10 cellular contexts compared by ENCODE assay signal in genomic region chr17:1043601-1044251, GRCh38. TPM values are rescaled to one million over a fixed set of nuclear protein-coding genes. Genes with fewer than 3 reads are reported as not detected.
A peak's percentile ranks its signal among the peaks of the same experiment; 100 is the strongest.
DNase-seq lines count a peak whose midpoint lies in the region; ATAC-seq and TF ChIP-seq lines count a peak whose summit lies in the region.
"Had no signal": no experiment of that assay in that cellular context is flagged by ENCODE, and none has a peak within 500 bp of the region (broad histone marks: within the 10 kb centered on the region; RNA-seq: fewer than 3 reads in every experiment).

No MANE protein-coding gene starts in this region.

- no peak overlapping the region for H3K9ac ChIP-seq in smooth muscle cell (ENCODE audit: low read depth)

- H3K79me2 ChIP-seq in hepatocyte (no peaks in the 10 kb centered on the region), smooth muscle cell (ENCODE audit: low read depth) (no peaks in the 10 kb centered on the region)

- H3K4me3 ChIP-seq in HAP-1 (no peak overlapping the region), hepatocyte (no peak overlapping the region), sigmoid colon (peak overlapping the region in 2 of 4 donors; percentile 2 to 13), smooth muscle cell (no peak overlapping the region)

- H3K36me3 ChIP-seq in HAP-1 (replicated peaks) (no peaks in the 10 kb centered on the region), hepatocyte (replicated peaks; ENCODE audit: insufficient read depth, low read depth) (no peaks in the 10 kb centered on the region), sigmoid colon (peaks cover 0 to 9% (median 0%) of the 10 kb centered on the region in 4 donors), smooth muscle cell (ENCODE audit: low read depth) (no peaks in the 10 kb centered on the region)

- TF ChIP-seq CTCF in hepatocyte (IDR thresholded peaks at IDR 0.05; ENCODE audit: poor library complexity) (no peak), sigmoid colon (IDR thresholded peaks at IDR 0.05) (no peak), smooth muscle cell (IDR thresholded peaks at IDR 0.05; ENCODE audit: borderline replicate concordance, insufficient read depth, poor library complexity, severe bottlenecking) (no peak)

- H4K20me1 ChIP-seq in hepatocyte (ENCODE audit: insufficient read depth, poor library complexity, severe bottlenecking): no peaks in the 10 kb centered on the region
- peaks cover 54% of the 10 kb centered on the region for H4K20me1 ChIP-seq in smooth muscle cell (ENCODE audit: low read depth)

- intact Hi-C loops in sigmoid colon (cut with DNase I): no loop called here

- H3K4me2 ChIP-seq in hepatocyte: peak overlapping the region; percentile 66
- H3K4me2 ChIP-seq in smooth muscle cell: no peak overlapping the region

- in situ Hi-C loops in HAP-1 (cut with MboI; ENCODE audit: low sequenced_read_pairs): no loop called here

- 61% methylated on average over 12 of the region's 21 CpGs for WGBS in hepatocyte (ENCODE audit: low lambda C conversion rate, missing lambda C conversion rate)
- WGBS in sigmoid colon, 2 donors: 57 to 89% methylated on average over 21 of the region's 21 CpGs
- 49% methylated on average over 21 of the region's 21 CpGs for WGBS in smooth muscle cell (ENCODE audit: low lambda C conversion rate)

- H3F3A ChIP-seq in smooth muscle cell (ENCODE audit: low read depth): no peaks in the 10 kb centered on the region

- H2AFZ ChIP-seq in hepatocyte (no peak overlapping the region), smooth muscle cell (ENCODE audit: low read depth) (no peak overlapping the region)

- H3K9me2 ChIP-seq in hepatocyte (replicated peaks; ENCODE audit: insufficient read depth): no peaks in the 10 kb centered on the region

- no peaks in the 10 kb centered on the region for H3K4me1 ChIP-seq in HAP-1
- peaks cover 28% of the 10 kb centered on the region for H3K4me1 ChIP-seq in hepatocyte (ENCODE audit: insufficient read depth)
- peaks cover 3 to 65% (median 46%) of the 10 kb centered on the region in 4 donors for H3K4me1 ChIP-seq in sigmoid colon
- H3K4me1 ChIP-seq in smooth muscle cell (ENCODE audit: low read depth): peaks cover 4% of the 10 kb centered on the region

- no peaks in the 10 kb centered on the region for H3K9me3 ChIP-seq in HAP-1
- H3K9me3 ChIP-seq in hepatocyte (ENCODE audit: low read depth): no peaks in the 10 kb centered on the region
- H3K9me3 ChIP-seq in sigmoid colon: no peaks in the 10 kb centered on the region
- H3K9me3 ChIP-seq in smooth muscle cell (replicated peaks; ENCODE audit: low read depth): no peaks in the 10 kb centered on the region

- no peak for TF ChIP-seq POLR2A in sigmoid colon (IDR thresholded peaks at IDR 0.05)

- DNase-seq in HAP-1 (ENCODE audit: low spot score in 2 of 2) (peak; percentile 32 to 73), dermis blood vessel endothelial cell (peak; percentile 95), hepatocyte (ENCODE audit: low spot score) (peak; percentile 51), sigmoid colon (peak; percentile 81), smooth muscle cell (lab: John Stamatoyannopoulos, UW; ENCODE audit: unreplicated experiment) (no peak), HPDE6-E6E7 (ENCODE audit: extremely low spot score) (no peak)
- DNase-seq: activated B cell treated with CpG ODN at 0.5 μM for 24 hours, NCI-H2081 had no signal

- no peak for ATAC-seq in GM19397 (IDR thresholded peaks at IDR 0.05; ENCODE audit: unreplicated experiment)
- ATAC-seq in HG03095 (IDR thresholded peaks at IDR 0.05; ENCODE audit: unreplicated experiment): no peak

- H3K27ac ChIP-seq in hepatocyte (peak overlapping the region; percentile 40), sigmoid colon (peak overlapping the region; percentile 65 to 88 (median 82)), smooth muscle cell (ENCODE audit: low read depth) (no peak overlapping the region)

- H3K27me3 ChIP-seq in HAP-1 (ENCODE audit: low read depth) (no peaks in the 10 kb centered on the region), hepatocyte (no peaks in the 10 kb centered on the region), sigmoid colon (no peaks in the 10 kb centered on the region), smooth muscle cell (ENCODE audit: low read depth) (no peaks in the 10 kb centered on the region)

- no peak for TF ChIP-seq EP300 in sigmoid colon (IDR thresholded peaks at IDR 0.05)

RNA-seq across cellular contexts. Expression of gene TIMM22, which starts 46.8 kb away (rescaled TPM):
- 22.3 and 22.4 TPM in 2 replicates for total RNA-seq in dermis blood vessel endothelial cell
- 16.2 and 16.7 TPM in 2 replicates for total RNA-seq in hepatocyte
- polyA plus RNA-seq in hepatocyte: 18.4 and 25.3 TPM in 2 replicates
- 10 to 100 TPM in 3 of 4 donors, 1 to 10 TPM in 1; 8.0 to 13.6 (median 11.0) TPM for total RNA-seq in sigmoid colon
- polyA plus RNA-seq in sigmoid colon: 1 to 10 TPM; 6.0 to 9.2 (median 8.1) TPM
- total RNA-seq in smooth muscle cell: 13.7 and 18.4 TPM in 2 replicates
- 24.0 and 27.9 TPM in 2 replicates for polyA plus RNA-seq in smooth muscle cell

Comparison
In these comparisons a context has a peak if more than half of its experiments do, and no peak if none do; other contexts are left out.
1. DNase-seq: peak in HAP-1 (2 of 2), dermis blood vessel endothelial cell (single experiment), hepatocyte (single experiment) and sigmoid colon (single experiment); none in smooth muscle cell (single experiment) and HPDE6-E6E7 (single experiment).